In the genomic region with DNA sequence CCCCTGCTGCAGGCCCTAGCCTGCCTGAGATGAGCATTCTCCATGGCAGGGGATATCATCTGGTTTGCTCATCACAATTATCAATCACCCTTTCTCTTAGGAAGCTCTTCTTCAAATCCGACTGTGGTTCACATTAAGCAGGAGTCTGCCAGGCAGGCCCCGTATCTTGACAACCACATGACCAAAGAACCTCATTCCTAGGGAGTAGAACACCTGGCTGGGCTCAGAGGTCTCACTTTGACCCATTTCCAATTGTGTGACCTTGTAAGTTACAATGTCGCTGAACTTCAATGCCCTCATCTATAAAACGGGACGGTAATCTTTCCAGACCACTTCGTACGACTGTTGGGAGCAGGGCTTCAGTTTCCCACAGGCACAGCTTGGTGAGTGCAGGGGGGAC, we compare ENCODE assay signal across 20 cellular contexts.
"Had no signal": no experiment of that assay in that cellular context is flagged by ENCODE, and none has a peak within 500 bp of the region (broad histone marks: within the 10 kb centered on the region; RNA-seq: fewer than 3 reads in every experiment).

No MANE protein-coding gene starts in this region.

- H3K4me3 Mint-ChIP-seq: central memory CD8-positive, alpha-beta T cell; memory B cell; mesothelial cell of epicardium; natural killer cell; type B pancreatic cell had no signal

- ATAC-seq: gastrocnemius medialis, natural killer cell, psoas muscle had no signal

- H3K27me3 ChIP-seq: gastrocnemius medialis, ovary, right atrium auricular region had no signal

- H3K4me3 ChIP-seq: dorsolateral prefrontal cortex, esophagus muscularis mucosa, gastrocnemius medialis, lower lobe of right lung, ovary, psoas muscle, right atrium auricular region, smooth muscle cell had no signal

- H3K36me3 ChIP-seq: esophagus muscularis mucosa, gastrocnemius medialis, lower lobe of right lung, ovary, right atrium auricular region had no signal

- H3K9me3 Mint-ChIP-seq: central memory CD8-positive, alpha-beta T cell; memory B cell; mesothelial cell of epicardium; natural killer cell; type B pancreatic cell had no signal

- H3K27ac ChIP-seq: dorsolateral prefrontal cortex, epithelial cell of prostate, esophagus muscularis mucosa, gastrocnemius medialis, lower lobe of right lung, ovary, psoas muscle, right atrium auricular region had no signal

- H3K4me1 Mint-ChIP-seq: central memory CD8-positive, alpha-beta T cell; natural killer cell had no signal

- H3K27ac Mint-ChIP-seq: memory B cell, mesothelial cell of epicardium, natural killer cell, type B pancreatic cell had no signal

- DNase-seq: cortex of kidney; dorsolateral prefrontal cortex; effector CD8-positive, alpha-beta T cell; gastrocnemius medialis; glutamatergic neuron; islet precursor cell; natural killer cell; ovary; stimulated activated CD4-positive, alpha-beta T cell treated with anti-CD3 and anti-CD28 coated beads, Interleukin-2, amount 100 ng/mL, for 48 hours; stimulated activated naive CD4-positive, alpha-beta T cell treated with Interleukin-2 at 50 U/mL for 16 hours had no signal

- H3K4me2 ChIP-seq: smooth muscle cell had no signal

- H3K4me1 ChIP-seq: esophagus muscularis mucosa, gastrocnemius medialis, lower lobe of right lung, psoas muscle, right atrium auricular region had no signal

- H3K9me3 ChIP-seq: esophagus muscularis mucosa, gastrocnemius medialis, lower lobe of right lung, ovary, psoas muscle, right atrium auricular region had no signal

- H3K36me3 Mint-ChIP-seq: memory B cell, mesothelial cell of epicardium, natural killer cell, type B pancreatic cell had no signal
